10 cellular contexts compared by ENCODE assay signal in genomic region chr5:172055421-172055820, GRCh38.
"Had no signal": no experiment of that assay in that cellular context is flagged by ENCODE, and none has a peak within 500 bp of the region (broad histone marks: within the 10 kb centered on the region; RNA-seq: fewer than 3 reads in every experiment).

No MANE protein-coding gene starts in this region.

- DNase-seq: activated naive CD4-positive, alpha-beta T cell; cerebellar nuclear complex; foreskin melanocyte; hypothalamus; lower lobe of right lung; SHP77; stimulated activated naive CD8-positive, alpha-beta T cell treated with anti-CD3 and anti-CD28 coated beads, Interleukin-15, amount 100 ng/mL, for 72 hours; trophoblast cell had no signal

- H3K4me3 Mint-ChIP-seq: dendritic cell treated with granulocyte-macrophage colony-stimulating factor and Interleukin-4, amounts not matched to agents 40 ng/mL and 50 ng/mL, for 4 days; stimulated activated naive CD8-positive, alpha-beta T cell treated with anti-CD3 and anti-CD28 coated beads, Interleukin-15, amount 100 ng/mL, for 72 hours; T-helper 2 cell treated with Interferon-gamma antibody and Interleukin-4, amounts not matched to agents 5 μg/mL and 100 μg/mL, for 36 hours had no signal

- H3K27me3 Mint-ChIP-seq: dendritic cell treated with granulocyte-macrophage colony-stimulating factor and Interleukin-4, amounts not matched to agents 40 ng/mL and 50 ng/mL, for 4 days; stimulated activated naive CD8-positive, alpha-beta T cell treated with anti-CD3 and anti-CD28 coated beads, Interleukin-15, amount 100 ng/mL, for 72 hours had no signal

- H3K9me3 Mint-ChIP-seq: dendritic cell treated with granulocyte-macrophage colony-stimulating factor and Interleukin-4, amounts not matched to agents 40 ng/mL and 50 ng/mL, for 4 days; stimulated activated naive CD8-positive, alpha-beta T cell treated with anti-CD3 and anti-CD28 coated beads, Interleukin-15, amount 100 ng/mL, for 72 hours; T-helper 2 cell treated with Interferon-gamma antibody and Interleukin-4, amounts not matched to agents 5 μg/mL and 100 μg/mL, for 36 hours had no signal

- ATAC-seq: lower lobe of right lung had no signal

- H3K27ac Mint-ChIP-seq: T-helper 2 cell treated with Interferon-gamma antibody and Interleukin-4, amounts not matched to agents 5 μg/mL and 100 μg/mL, for 36 hours had no signal
